Comparison of ENCODE assay signal across 11 cellular contexts in genomic region chr2:237438082-237438925, GRCh38. TPM values are rescaled to one million over a fixed set of nuclear protein-coding genes. Genes with fewer than 3 reads are reported as not detected.
A peak's percentile ranks its signal among the peaks of the same experiment; 100 is the strongest.
DNase-seq lines count a peak whose midpoint lies in the region; ATAC-seq and TF ChIP-seq lines count a peak whose summit lies in the region.
"Had no signal": no experiment of that assay in that cellular context is flagged by ENCODE, and none has a peak within 500 bp of the region (broad histone marks: within the 10 kb centered on the region; RNA-seq: fewer than 3 reads in every experiment).

No MANE protein-coding gene starts in this region.

- no peak for TF ChIP-seq CTCF in KMS-11 (conservative IDR thresholded peaks at IDR 0.05; ENCODE audit: low read depth, low read length)

- intact Hi-C loops in activated T-helper 1 cell treated with anti-CD3 and anti-CD28 coated beads, Interleukin-12 subunit alpha, Interleukin-12 subunit beta, Interleukin-2, Interleukin-4 antibody, amounts not matched to agents 30 ng/mL and 10 ng/mL and 1 ng/mL, durations not matched to agents 14 hours and 24 hours and 36 hours (cut with micrococcal nuclease): loop anchor here (10.0 kb wide), 1 partner anchor 884 kb away; no protein-coding TSS in a partner anchor
- intact Hi-C loops in aorta (cut with DNase I): no loop called here

- no peak overlapping the region for H2AFZ ChIP-seq in KMS-11 (ENCODE audit: low read depth)

- H3K9ac ChIP-seq in KMS-11: no peak overlapping the region

- H3K27ac ChIP-seq in KMS-11 (no peak overlapping the region), aorta (ENCODE audit: low read depth in 1 of 2, low read length in 2 of 2) (no peak overlapping the region)

- no peaks in the 10 kb centered on the region for H3K9me3 ChIP-seq in aorta (ENCODE audit: control insufficient read depth, low read length)
- H3K9me3 ChIP-seq: MG63 had no signal

- ATAC-seq in aorta (ENCODE audit: low FRiP score) (no peak), HG02798 (IDR thresholded peaks at IDR 0.05; ENCODE audit: poor library complexity, unreplicated experiment) (no peak)

- H3K27me3 ChIP-seq in KMS-11 (ENCODE audit: insufficient read depth, low read depth) (no peaks in the 10 kb centered on the region), aorta (ENCODE audit: control insufficient read depth in 1 of 2, insufficient read depth in 2 of 2, low read length in 1 of 2) (no peaks in the 10 kb centered on the region)
- H3K27me3 ChIP-seq: MG63 had no signal

- H3K9me3 Mint-ChIP-seq in activated T-helper 1 cell treated with anti-CD3 and anti-CD28 coated beads, Interleukin-12 subunit alpha, Interleukin-12 subunit beta, Interleukin-2, Interleukin-4 antibody, amounts not matched to agents 30 ng/mL and 10 ng/mL and 1 ng/mL, durations not matched to agents 14 hours and 24 hours and 36 hours: peaks cover 7% of the 10 kb centered on the region

- H3K4me2 ChIP-seq in KMS-11: 0 out of 2 replicates have a peak overlapping the region, but pooled peaks have one; percentile 13

- H4K20me1 ChIP-seq in KMS-11 (ENCODE audit: insufficient read depth): no peaks in the 10 kb centered on the region

- H3K4me3 Mint-ChIP-seq in activated T-helper 1 cell treated with anti-CD3 and anti-CD28 coated beads, Interleukin-12 subunit alpha, Interleukin-12 subunit beta, Interleukin-2, Interleukin-4 antibody, amounts not matched to agents 30 ng/mL and 10 ng/mL and 1 ng/mL, durations not matched to agents 14 hours and 24 hours and 36 hours: peak overlapping the region; percentile 8

- peaks cover 9% of the 10 kb centered on the region for H3K4me1 ChIP-seq in KMS-11 (ENCODE audit: low read depth, poor library complexity, severe bottlenecking)
- peaks cover 0 to 2% of the 10 kb centered on the region in 2 donors for H3K4me1 ChIP-seq in aorta (ENCODE audit: control insufficient read depth in 1 of 2, insufficient read depth in 2 of 2, low read length in 2 of 2)

- DNase-seq in COLO668 (lab: John Stamatoyannopoulos, UW; ENCODE audit: unreplicated experiment) (peak; percentile 84), mucosa of gallbladder (ENCODE audit: low spot score) (peak; percentile 78), NCI-H2081 treated with DMSO at 0.1 percent for 48 hours (lab: John Stamatoyannopoulos, UW) (no peak), aorta (no peak), GF-D8 (lab: John Stamatoyannopoulos, UW) (no peak)
- DNase-seq in activated T-helper 1 cell treated with anti-CD3 and anti-CD28 coated beads, Interleukin-12 subunit alpha, Interleukin-12 subunit beta, Interleukin-2, Interleukin-4 antibody, amounts not matched to agents 30 ng/mL and 10 ng/mL and 1 ng/mL, durations not matched to agents 14 hours and 24 hours and 36 hours (ENCODE audit: low spot score): no peak
- DNase-seq: kidney, MG63 had no signal

- peak overlapping the region; percentile 73 for H3K27ac Mint-ChIP-seq in activated T-helper 1 cell treated with anti-CD3 and anti-CD28 coated beads, Interleukin-12 subunit alpha, Interleukin-12 subunit beta, Interleukin-2, Interleukin-4 antibody, amounts not matched to agents 30 ng/mL and 10 ng/mL and 1 ng/mL, durations not matched to agents 14 hours and 24 hours and 36 hours

- H3K36me3 ChIP-seq in KMS-11 (ENCODE audit: insufficient read depth): no peaks in the 10 kb centered on the region
- no peaks in the 10 kb centered on the region for H3K36me3 ChIP-seq in aorta (ENCODE audit: control insufficient read depth in 1 of 2, insufficient read depth in 2 of 2, low read length in 1 of 2)
- H3K36me3 ChIP-seq: MG63 had no signal

- H3K4me3 ChIP-seq in KMS-11 (IDR thresholded peaks at IDR 0.05; ENCODE audit: insufficient read depth, low read depth, low read length) (no peak overlapping the region), aorta (ENCODE audit: low read length in 2 of 2) (no peak overlapping the region)
- H3K4me3 ChIP-seq: MG63 had no signal

- WGBS in aorta, 2 donors: 38 to 39% methylated on average over 8 of the region's 8 CpGs

- H3K79me2 ChIP-seq in KMS-11 (ENCODE audit: insufficient read depth, low read depth): no peaks in the 10 kb centered on the region

- H3K27me3 Mint-ChIP-seq in activated T-helper 1 cell treated with anti-CD3 and anti-CD28 coated beads, Interleukin-12 subunit alpha, Interleukin-12 subunit beta, Interleukin-2, Interleukin-4 antibody, amounts not matched to agents 30 ng/mL and 10 ng/mL and 1 ng/mL, durations not matched to agents 14 hours and 24 hours and 36 hours (ENCODE audit: insufficient read depth): peaks cover 3% of the 10 kb centered on the region

- peaks cover 89% of the 10 kb centered on the region for H3K4me1 Mint-ChIP-seq in activated T-helper 1 cell treated with anti-CD3 and anti-CD28 coated beads, Interleukin-12 subunit alpha, Interleukin-12 subunit beta, Interleukin-2, Interleukin-4 antibody, amounts not matched to agents 30 ng/mL and 10 ng/mL and 1 ng/mL, durations not matched to agents 14 hours and 24 hours and 36 hours (ENCODE audit: low read depth)

- H3K36me3 Mint-ChIP-seq in activated T-helper 1 cell treated with anti-CD3 and anti-CD28 coated beads, Interleukin-12 subunit alpha, Interleukin-12 subunit beta, Interleukin-2, Interleukin-4 antibody, amounts not matched to agents 30 ng/mL and 10 ng/mL and 1 ng/mL, durations not matched to agents 14 hours and 24 hours and 36 hours (ENCODE audit: low read depth): peaks cover 12% of the 10 kb centered on the region

RNA-seq across cellular contexts. Expression of gene COL6A3, which starts 24.3 kb away (rescaled TPM):
- total RNA-seq in activated T-helper 1 cell treated with anti-CD3 and anti-CD28 coated beads, Interleukin-12 subunit alpha, Interleukin-12 subunit beta, Interleukin-2, Interleukin-4 antibody, amounts not matched to agents 30 ng/mL and 10 ng/mL and 1 ng/mL, durations not matched to agents 14 hours and 24 hours and 36 hours: 13.1 and 15.5 TPM in 2 replicates
- total RNA-seq in mucosa of gallbladder (258 TPM), aorta (100 to 1,000 TPM; 190 to 289 TPM)
- 10 to 100 TPM in 1 of 2 donors, 1 to 10 TPM in 1; 7.3 to 54.5 TPM for polyA plus RNA-seq in aorta

RNA-seq across cellular contexts. Expression of gene MLPH, which starts 48.7 kb away (rescaled TPM):
- total RNA-seq in activated T-helper 1 cell treated with anti-CD3 and anti-CD28 coated beads, Interleukin-12 subunit alpha, Interleukin-12 subunit beta, Interleukin-2, Interleukin-4 antibody, amounts not matched to agents 30 ng/mL and 10 ng/mL and 1 ng/mL, durations not matched to agents 14 hours and 24 hours and 36 hours: not detected in 2 replicates
- 222 TPM for total RNA-seq in mucosa of gallbladder
- total RNA-seq in aorta: 10 to 100 TPM in 1 of 2 donors, 1 to 10 TPM in 1; 3.4 to 10.1 TPM
- polyA plus RNA-seq in aorta: 1 to 10 TPM; 2.3 to 4.5 TPM
- total RNA-seq: skeletal muscle tissue had no signal

Comparison
In these comparisons a context has a peak if more than half of its experiments do, and no peak if none do; other contexts are left out.
1. DNase-seq: peak in COLO668 (single experiment) and mucosa of gallbladder (single experiment); none in activated T-helper 1 cell treated with anti-CD3 and anti-CD28 coated beads, Interleukin-12 subunit alpha, Interleukin-12 subunit beta, Interleukin-2, Interleukin-4 antibody, amounts not matched to agents 30 ng/mL and 10 ng/mL and 1 ng/mL, durations not matched to agents 14 hours and 24 hours and 36 hours (single experiment), NCI-H2081 treated with DMSO at 0.1 percent for 48 hours (single experiment), aorta (0 of 2) and GF-D8 (single experiment).
2. RNA of gene COL6A3, which starts 24.3 kb away (total RNA-seq): 190 to 289 TPM in aorta and 258 TPM in mucosa of gallbladder (single experiment); 13.1 to 15.5 TPM in activated T-helper 1 cell treated with anti-CD3 and anti-CD28 coated beads, Interleukin-12 subunit alpha, Interleukin-12 subunit beta, Interleukin-2, Interleukin-4 antibody, amounts not matched to agents 30 ng/mL and 10 ng/mL and 1 ng/mL, durations not matched to agents 14 hours and 24 hours and 36 hours; every median in the first group is over 10 times any median in the second.
3. RNA of gene MLPH, which starts 48.7 kb away (total RNA-seq): 222 TPM in mucosa of gallbladder (single experiment); 3.4 to 10.1 TPM in aorta and not detected in activated T-helper 1 cell treated with anti-CD3 and anti-CD28 coated beads, Interleukin-12 subunit alpha, Interleukin-12 subunit beta, Interleukin-2, Interleukin-4 antibody, amounts not matched to agents 30 ng/mL and 10 ng/mL and 1 ng/mL, durations not matched to agents 14 hours and 24 hours and 36 hours; every median in the first group is over 10 times any median in the second.